In the genomic region with DNA sequence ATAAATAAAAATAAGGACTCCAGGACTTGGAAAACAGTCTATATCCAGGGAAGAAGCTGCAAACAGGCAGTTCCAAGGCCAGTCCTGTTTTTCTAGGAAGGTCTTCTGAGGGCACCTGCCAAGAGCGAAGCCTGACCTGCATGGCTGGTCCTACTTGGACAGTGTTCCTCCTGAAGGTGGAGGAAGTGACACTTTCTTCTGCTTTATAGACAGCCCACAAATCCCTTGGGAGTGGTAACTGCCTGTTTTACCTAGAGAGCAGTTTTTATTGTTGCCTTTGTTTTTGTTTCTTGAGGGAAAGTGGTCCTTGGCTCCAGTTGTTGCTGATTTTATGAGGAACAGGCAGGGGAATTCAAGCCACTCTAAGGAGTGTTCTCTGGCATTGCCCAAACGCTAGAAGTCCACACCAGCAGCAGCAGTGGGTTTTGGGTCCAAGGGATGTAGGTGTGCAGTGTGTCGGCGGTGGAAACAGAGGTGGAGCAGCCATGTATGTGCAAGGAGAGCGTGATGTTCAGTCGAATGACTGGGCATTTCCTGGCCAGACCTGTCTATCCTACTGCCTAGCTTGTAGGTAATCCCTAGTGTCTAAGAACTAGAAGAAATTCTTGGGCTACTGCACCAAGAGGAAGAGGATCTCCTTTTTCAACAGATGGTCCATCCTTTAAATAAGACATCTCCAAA, we compare ENCODE assay signal across 17 cellular contexts. TPM values are rescaled to one million over a fixed set of nuclear protein-coding genes. Genes with fewer than 3 reads are reported as not detected.
DNase-seq lines count a peak whose midpoint lies in the region; ATAC-seq, FAIRE-seq and TF ChIP-seq lines count a peak whose summit lies in the region.
"Had no signal": no experiment of that assay in that cellular context is flagged by ENCODE, and none has a peak within 500 bp of the region (broad histone marks: within the 10 kb centered on the region; RNA-seq: fewer than 3 reads in every experiment).

No MANE protein-coding gene starts in this region.

- no peak for ATAC-seq in HG03571 (IDR thresholded peaks at IDR 0.05; ENCODE audit: unreplicated experiment)
- ATAC-seq: left ventricle myocardium superior, pancreas had no signal

- 76% methylated on average over 6 of the region's 6 CpGs for whole genome bisulfite sequencing in suprapubic skin

- H3K27me3 ChIP-seq in BLaER1 treated with 17β-estradiol and CSF1 and Interleukin-3, amounts not matched to agents 10 nM and 100 nM: no peaks in the 10 kb centered on the region
- H3K27me3 ChIP-seq in suprapubic skin: no peaks in the 10 kb centered on the region
- H3K27me3 ChIP-seq: pancreas, uterus had no signal

- FAIRE-seq in GM12892 (lab: Jason Lieb, UNC): peak; percentile 17
- no peak for FAIRE-seq in kidney (lab: Jason Lieb, UNC)
- no peak for FAIRE-seq in urothelium cell line (lab: Jason Lieb, UNC)
- FAIRE-seq: pancreas had no signal

- H3K9ac ChIP-seq in BLaER1 treated with 17β-estradiol and CSF1 and Interleukin-3, amounts not matched to agents 10 nM and 100 nM: peak overlapping the region in 6 of 11 experiments; percentile 7 to 59 (median 43); a peak in 9 of 22 replicates
- H3K9ac ChIP-seq in kidney (ENCODE audit: low read length in 2 of 2): no peak overlapping the region

- peak overlapping the region in 8 of 11 experiments; percentile 20 to 84 (median 46); a peak in 14 of 22 replicates for H3K27ac ChIP-seq in BLaER1 treated with 17β-estradiol and CSF1 and Interleukin-3, amounts not matched to agents 10 nM and 100 nM
- H3K27ac ChIP-seq in kidney (ENCODE audit: low read depth in 2 of 2, low read length in 2 of 2): no peak overlapping the region
- no peak overlapping the region for H3K27ac ChIP-seq in suprapubic skin
- H3K27ac ChIP-seq: pancreas, uterus had no signal

- H3K36me3 ChIP-seq in BLaER1 treated with 17β-estradiol and CSF1 and Interleukin-3, amounts not matched to agents 10 nM and 100 nM: peaks cover 0 to 48% (median 10%) of the 10 kb centered on the region in 11 experiments; a peak in 11 of 22 replicates
- H3K36me3 ChIP-seq in kidney (ENCODE audit: control insufficient read depth in 1 of 2, insufficient read depth in 2 of 2, low read length in 2 of 2) (no peaks in the 10 kb centered on the region), suprapubic skin (no peaks in the 10 kb centered on the region)
- H3K36me3 ChIP-seq: pancreas, uterus had no signal

- H3K4me2 ChIP-seq in BLaER1 treated with 17β-estradiol and CSF1 and Interleukin-3, amounts not matched to agents 10 nM and 100 nM: peak overlapping the region; percentile 72 to 96 (median 82)

- peaks cover 37 to 100% (median 98%) of the 10 kb centered on the region in 10 experiments for H3K4me1 ChIP-seq in BLaER1 treated with 17β-estradiol and CSF1 and Interleukin-3, amounts not matched to agents 10 nM and 100 nM
- H3K4me1 ChIP-seq in kidney (ENCODE audit: control insufficient read depth in 1 of 2, insufficient read depth in 1 of 2, low read depth in 1 of 2, low read length in 2 of 2) (peaks cover 0 to 2% of the 10 kb centered on the region in 2 donors), suprapubic skin (peaks cover 20% of the 10 kb centered on the region)
- H3K4me1 ChIP-seq: pancreas, uterus had no signal

- intact Hi-C loops in kidney (cut with DNase I): no loop called here

- no peak for TF ChIP-seq EP300 in suprapubic skin (IDR thresholded peaks at IDR 0.05)

- peaks cover 0 to 72% (median 40%) of the 10 kb centered on the region in 11 experiments; a peak in 16 of 22 replicates for H4K20me1 ChIP-seq in BLaER1 treated with 17β-estradiol and CSF1 and Interleukin-3, amounts not matched to agents 10 nM and 100 nM

- TF ChIP-seq POLR2A in GM12892 (IDR thresholded peaks at IDR 0.05; ENCODE audit: low read depth, low read length) (no peak), NB4 (IDR thresholded peaks at IDR 0.05; ENCODE audit: extremely low read depth, insufficient read length) (no peak), suprapubic skin (IDR thresholded peaks at IDR 0.05) (no peak)

- TF ChIP-seq CTCF in NB4 (IDR thresholded peaks at IDR 0.05; ENCODE audit: low read depth, low read length) (no peak), kidney (IDR thresholded peaks at IDR 0.05; ENCODE audit: borderline replicate concordance, extremely low read depth, insufficient read depth) (no peak), suprapubic skin (IDR thresholded peaks at IDR 0.05) (no peak)

- peak overlapping the region in 3 of 10 experiments; percentile 2 to 39 (median 20); a peak in 4 of 20 replicates for H3K4me3 ChIP-seq in BLaER1 treated with 17β-estradiol and CSF1 and Interleukin-3, amounts not matched to agents 10 nM and 100 nM
- H3K4me3 ChIP-seq in NB4 (ENCODE audit: low read depth, low read length): peak overlapping the region; percentile 13
- no peak overlapping the region for H3K4me3 ChIP-seq in kidney (ENCODE audit: low read length in 2 of 2)
- H3K4me3 ChIP-seq in suprapubic skin: no peak overlapping the region
- H3K4me3 ChIP-seq: pancreas, uterus had no signal

- H3K9me3 ChIP-seq in BLaER1 treated with 17β-estradiol and CSF1 and Interleukin-3, amounts not matched to agents 10 nM and 100 nM (replicated peaks in 1 of 11): peaks cover 0 to 15% (median 0%) of the 10 kb centered on the region in 11 experiments; a peak in 8 of 22 replicates
- H3K9me3 ChIP-seq in kidney (ENCODE audit: control insufficient read depth in 1 of 2, low read length in 2 of 2) (no peaks in the 10 kb centered on the region), suprapubic skin (no peaks in the 10 kb centered on the region)
- H3K9me3 ChIP-seq: pancreas, uterus had no signal

- DNase-seq in GM12892 (ENCODE audit: insufficient read length): no peak
- peak; percentile 89 for DNase-seq in NB4 (ENCODE audit: low read depth)
- DNase-seq in kidney: peak; percentile 18
- DNase-seq in suprapubic skin (ENCODE audit: low spot score in 2 of 2): no peak
- DNase-seq in activated CD8-positive, alpha-beta memory T cell treated with anti-CD3 and anti-CD28 coated beads for 24 hours: no peak
- DNase-seq in urothelium cell line (ENCODE audit: low spot score): no peak
- DNase-seq: effector CD4-positive, alpha-beta T cell; glutamatergic neuron; left ventricle myocardium superior; MM.1S; NCI-H1930; NCI-H446 treated with DMSO at 0.1 percent for 48 hours; pancreas; stimulated activated CD4-positive, alpha-beta T cell treated with anti-CD3 and anti-CD28 coated beads, Interleukin-2, amount 100 ng/mL, for 24 hours; uterus had no signal

RNA-seq across cellular contexts. Expression of gene LDHD, which starts 35.3 kb away (rescaled TPM):
- polyA plus RNA-seq in GM12892 (2012; ENCODE audit: missing spikeins): not detected
- 14.7 TPM for total RNA-seq in kidney
- 73.3 TPM for polyA plus RNA-seq in kidney (ENCODE audit: insufficient read depth, low read depth, low replicate concordance)
- total RNA-seq in suprapubic skin: 10 to 100 TPM; 10.7 to 19.2 (median 14.0) TPM

Comparison
In these comparisons a context has a peak if more than half of its experiments do, and no peak if none do; other contexts are left out.
1. H3K27ac ChIP-seq: peak in BLaER1 treated with 17β-estradiol and CSF1 and Interleukin-3, amounts not matched to agents 10 nM and 100 nM (8 of 11); none in kidney (0 of 2) and suprapubic skin (single experiment).
2. H3K9ac ChIP-seq: peak in BLaER1 treated with 17β-estradiol and CSF1 and Interleukin-3, amounts not matched to agents 10 nM and 100 nM (6 of 11); none in kidney (0 of 2).
3. DNase-seq: peak in NB4 (single experiment) and kidney (single experiment); none in GM12892 (single experiment), suprapubic skin (0 of 2), activated CD8-positive, alpha-beta memory T cell treated with anti-CD3 and anti-CD28 coated beads for 24 hours (single experiment) and urothelium cell line (single experiment).